ENCODE assay signal across 1 cellular context in genomic region chr6:106334646-106335448, GRCh38.
A peak's percentile ranks its signal among the peaks of the same experiment; 100 is the strongest.
TF ChIP-seq lines count a peak whose summit lies in the region.

No MANE protein-coding gene starts in this region.

TF ChIP-seq in H1, 55 proteins besides CTCF, POLR2A, EP300 and RAD21 (continued from another document):
- peak; percentile 27 for TF ChIP-seq CHD7 (IDR thresholded peaks at IDR 0.05; ENCODE audit: insufficient replicate concordance, low read length)
- TF ChIP-seq HDAC2 (IDR thresholded peaks at IDR 0.05; ENCODE audit: borderline replicate concordance in 1 of 2, low read depth in 2 of 2, low read length in 2 of 2), result no peak
- no peak for TF ChIP-seq TAF1 (IDR thresholded peaks at IDR 0.05; ENCODE audit: low read depth, low read length)
- no peak for TF ChIP-seq SP2 (IDR thresholded peaks at IDR 0.05; ENCODE audit: low read length)
- TF ChIP-seq EZH2 (IDR thresholded peaks at IDR 0.05; ENCODE audit: low read depth, low read length, severe bottlenecking), result no peak
- TF ChIP-seq CREB1 (IDR thresholded peaks at IDR 0.05), result no peak
- no peak for TF ChIP-seq EGR1 (IDR thresholded peaks at IDR 0.05; ENCODE audit: borderline replicate concordance, low read depth, low read length)
- TF ChIP-seq CBX8 (IDR thresholded peaks at IDR 0.05; ENCODE audit: borderline replicate concordance, low read depth, low read length), result no peak
- no peak for TF ChIP-seq HDAC6 (IDR thresholded peaks at IDR 0.05; ENCODE audit: low read depth, low read length)
- TF ChIP-seq BRCA1 (IDR thresholded peaks at IDR 0.05; ENCODE audit: low read depth, low read length), result no peak
- no peak for TF ChIP-seq ASH2L (IDR thresholded peaks at IDR 0.05; ENCODE audit: low read length)
- peak; percentile 57; the same call in 1 of the 2 replicates for TF ChIP-seq KDM1A (IDR thresholded peaks at IDR 0.05; ENCODE audit: borderline replicate concordance, low read length)
- TF ChIP-seq, protein P1, sequence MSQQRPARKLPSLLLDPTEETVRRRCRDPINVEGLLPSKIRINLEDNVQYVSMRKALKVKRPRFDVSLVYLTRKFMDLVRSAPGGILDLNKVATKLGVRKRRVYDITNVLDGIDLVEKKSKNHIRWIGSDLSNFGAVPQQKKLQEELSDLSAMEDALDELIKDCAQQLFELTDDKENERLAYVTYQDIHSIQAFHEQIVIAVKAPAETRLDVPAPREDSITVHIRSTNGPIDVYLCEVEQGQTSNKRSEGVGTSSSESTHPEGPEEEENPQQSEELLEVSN (IDR thresholded peaks at IDR 0.05), result no peak
- TF ChIP-seq TCF12 (IDR thresholded peaks at IDR 0.05; ENCODE audit: low read depth, low read length), result 0 out of 2 replicates have a peak, but pooled peaks have one; percentile 16
- TF ChIP-seq SRF (IDR thresholded peaks at IDR 0.05; ENCODE audit: low read depth, low read length), result no peak
- no peak for TF ChIP-seq CTBP2 (IDR thresholded peaks at IDR 0.05; ENCODE audit: borderline replicate concordance, insufficient read depth, insufficient read length, low read length)
- TF ChIP-seq ATF3 (IDR thresholded peaks at IDR 0.05; ENCODE audit: insufficient read depth, low read depth, low read length), result no peak
- TF ChIP-seq MAFK (IDR thresholded peaks at IDR 0.05; ENCODE audit: low read depth, low read length), result no peak
- no peak for TF ChIP-seq JUND (IDR thresholded peaks at IDR 0.05; ENCODE audit: low read length)
- TF ChIP-seq GTF2F1 (IDR thresholded peaks at IDR 0.05; ENCODE audit: borderline replicate concordance, low read depth, low read length), result no peak
- no peak for TF ChIP-seq NRF1 (IDR thresholded peaks at IDR 0.05; ENCODE audit: low read depth, low read length)
- TF ChIP-seq CEBPB (IDR thresholded peaks at IDR 0.05; ENCODE audit: low read depth, low read length), result 0 out of 2 replicates have a peak, but pooled peaks have one; percentile 7
- no peak for TF ChIP-seq NANOG (IDR thresholded peaks at IDR 0.05; ENCODE audit: insufficient read depth, low read depth, low read length, poor library complexity, severe bottlenecking)
- no peak for TF ChIP-seq CHD1 (IDR thresholded peaks at IDR 0.05; ENCODE audit: low read depth, low read length)
- no peak for TF ChIP-seq FOSL1 (IDR thresholded peaks at IDR 0.05; ENCODE audit: insufficient read depth, low read depth, low read length)
- TF ChIP-seq SIRT6 (IDR thresholded peaks at IDR 0.05; ENCODE audit: low read length), result no peak
- no peak for TF ChIP-seq SIX5 (IDR thresholded peaks at IDR 0.05; ENCODE audit: low read depth, low read length)
- TF ChIP-seq TEAD4 (IDR thresholded peaks at IDR 0.05; ENCODE audit: low read depth, low read length), result peak; percentile 35; the same call in 1 of the 2 replicates
- no peak for TF ChIP-seq GABPA (IDR thresholded peaks at IDR 0.05; ENCODE audit: borderline replicate concordance, insufficient read depth, low read length)
- peak; percentile 34; the same call in 1 of the 2 replicates for TF ChIP-seq MAX (IDR thresholded peaks at IDR 0.05)
- no peak for TF ChIP-seq POLR2AphosphoS5 (IDR thresholded peaks at IDR 0.05; ENCODE audit: low read depth, low read length)
- TF ChIP-seq KDM4A (IDR thresholded peaks at IDR 0.05; ENCODE audit: low read depth, low read length, severe bottlenecking), result no peak
- TF ChIP-seq RFX5 (IDR thresholded peaks at IDR 0.05; ENCODE audit: borderline replicate concordance, low read depth, low read length), result no peak
- TF ChIP-seq SP4 (IDR thresholded peaks at IDR 0.05; ENCODE audit: low read length), result no peak
- TF ChIP-seq RNF2 (IDR thresholded peaks at IDR 0.05; ENCODE audit: borderline replicate concordance, low read depth, low read length, missing control alignments, poor library complexity, severe bottlenecking), result no peak
